Comparison of ENCODE assay signal across 15 cellular contexts in the genomic region with DNA sequence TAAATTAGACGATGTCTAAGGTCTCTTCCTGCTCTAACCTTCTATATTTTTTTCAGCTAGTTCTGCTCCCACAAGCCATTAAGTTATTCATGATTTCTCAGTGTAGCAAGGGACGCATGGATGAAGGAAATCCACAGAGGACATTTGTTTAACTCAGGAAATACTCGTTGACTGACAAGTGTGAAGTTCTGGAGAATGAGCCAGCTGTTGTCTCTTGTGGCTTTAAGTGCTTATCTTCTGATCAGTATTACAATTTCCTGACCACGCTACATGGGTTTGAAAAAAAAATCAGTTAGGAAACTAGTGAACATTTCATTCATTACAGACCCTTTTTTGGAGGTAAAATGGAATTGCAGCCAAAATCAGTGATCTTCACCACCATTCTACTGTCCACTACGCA. TPM values are rescaled to one million over a fixed set of nuclear protein-coding genes. Genes with fewer than 3 reads are reported as not detected.
DNase-seq lines count a peak whose midpoint lies in the region; ATAC-seq and TF ChIP-seq lines count a peak whose summit lies in the region.
"Had no signal": no experiment of that assay in that cellular context is flagged by ENCODE, and none has a peak within 500 bp of the region (broad histone marks: within the 10 kb centered on the region; RNA-seq: fewer than 3 reads in every experiment).

No MANE protein-coding gene starts in this region.

- peak overlapping the region; percentile 68 for H3K4me3 Mint-ChIP-seq in activated naive CD8-positive, alpha-beta T cell treated with anti-CD3 and anti-CD28 coated beads, Interleukin-2, amount 10 ng/mL, durations not matched to agents 7 days and 5 days

- no peaks in the 10 kb centered on the region for H3K4me1 ChIP-seq in right cardiac atrium (ENCODE audit: control insufficient read depth, insufficient read depth, low read length)
- peaks cover 25% of the 10 kb centered on the region for H3K4me1 ChIP-seq in Karpas-422 (ENCODE audit: low read length)
- peaks cover 16% of the 10 kb centered on the region for H3K4me1 ChIP-seq in skeletal muscle satellite cell (ENCODE audit: control insufficient read depth, insufficient read depth, low read length)
- no peaks in the 10 kb centered on the region for H3K4me1 ChIP-seq in mucosa of descending colon (ENCODE audit: low read depth)
- H3K4me1 ChIP-seq: SJSA1, vagina had no signal

- H3K9ac ChIP-seq in Karpas-422 (ENCODE audit: low read length) = no peak overlapping the region
- H3K9ac ChIP-seq in skeletal muscle satellite cell (ENCODE audit: low read depth, low read length) = peak overlapping the region; percentile 16

- no peaks in the 10 kb centered on the region for H3K9me2 ChIP-seq in Karpas-422 (replicated peaks; ENCODE audit: insufficient read depth, low read length)

- H3K79me2 ChIP-seq in Karpas-422 (ENCODE audit: low read length) = no peaks in the 10 kb centered on the region
- H3K79me2 ChIP-seq: hepatocyte had no signal

- H3K36me3 Mint-ChIP-seq in activated naive CD8-positive, alpha-beta T cell treated with anti-CD3 and anti-CD28 coated beads, Interleukin-2, amount 10 ng/mL, durations not matched to agents 7 days and 5 days = no peaks in the 10 kb centered on the region

- whole genome bisulfite sequencing in right cardiac atrium = 33% methylated on average over 5 of the region's 5 CpGs

- H3K27me3 ChIP-seq in right cardiac atrium (ENCODE audit: control insufficient read depth, insufficient read depth) = no peaks in the 10 kb centered on the region
- no peaks in the 10 kb centered on the region for H3K27me3 ChIP-seq in Karpas-422 (ENCODE audit: low read length)
- no peaks in the 10 kb centered on the region for H3K27me3 ChIP-seq in skeletal muscle satellite cell (ENCODE audit: control insufficient read depth, insufficient read depth, low read length)
- H3K27me3 ChIP-seq: hepatocyte, SJSA1, vagina had no signal

- peak overlapping the region; percentile 38 for H2AFZ ChIP-seq in Karpas-422 (ENCODE audit: low read length)
- H2AFZ ChIP-seq: hepatocyte had no signal

- H3K36me3 ChIP-seq in Karpas-422 (ENCODE audit: insufficient read depth, low read length) (no peaks in the 10 kb centered on the region), skeletal muscle satellite cell (ENCODE audit: insufficient read depth, low read length) (no peaks in the 10 kb centered on the region), mucosa of descending colon (ENCODE audit: low read depth) (no peaks in the 10 kb centered on the region)
- H3K36me3 ChIP-seq: SJSA1, vagina had no signal

- intact Hi-C loops in Right ventricle myocardium superior (cut with DNase I) = no loop called here
- intact Hi-C loops in right cardiac atrium (cut with DNase I) = no loop called here
- intact Hi-C loops in mucosa of descending colon (cut with DNase I, micrococcal nuclease) = no loop called here

- H3K4me3 ChIP-seq in right cardiac atrium (ENCODE audit: low read length) (no peak overlapping the region), Karpas-422 (ENCODE audit: low read length) (peak overlapping the region; percentile 33; the same call in 1 of the 2 replicates), skeletal muscle satellite cell (ENCODE audit: low read length) (no peak overlapping the region), mucosa of descending colon (no peak overlapping the region)
- H3K4me3 ChIP-seq: hepatocyte, K562, SJSA1, skin epidermis, vagina had no signal

- H3K27ac ChIP-seq in right cardiac atrium (ENCODE audit: low read length) (no peak overlapping the region), Karpas-422 (ENCODE audit: low read length) (peak overlapping the region; percentile 55)
- H3K27ac ChIP-seq: hepatocyte, SJSA1, skin epidermis, vagina had no signal

- H3K9me3 ChIP-seq in right cardiac atrium (ENCODE audit: control insufficient read depth, low read length) (no peaks in the 10 kb centered on the region), Karpas-422 (ENCODE audit: low read length) (no peaks in the 10 kb centered on the region), skeletal muscle satellite cell (replicated peaks; ENCODE audit: low read length) (no peaks in the 10 kb centered on the region), mucosa of descending colon (no peaks in the 10 kb centered on the region)
- H3K9me3 ChIP-seq: SJSA1, vagina had no signal

- peak overlapping the region; percentile 68 for H3K27ac Mint-ChIP-seq in activated naive CD8-positive, alpha-beta T cell treated with anti-CD3 and anti-CD28 coated beads, Interleukin-2, amount 10 ng/mL, durations not matched to agents 7 days and 5 days

- DNase-seq in Right ventricle myocardium superior (no peak), right cardiac atrium (no peak), Karpas-422 (no peak), mucosa of descending colon (no peak)
- DNase-seq in activated naive CD8-positive, alpha-beta T cell treated with anti-CD3 and anti-CD28 coated beads, Interleukin-2, amount 10 ng/mL, durations not matched to agents 7 days and 5 days = no peak
- no peak for DNase-seq in effector CD8-positive, alpha-beta T cell (lab: John Stamatoyannopoulos, UW)
- DNase-seq: activated CD4-positive, alpha-beta T cell treated with anti-CD3 and anti-CD28 coated beads for 48 hours; NCI-H2227 treated with DMSO at 0.1 percent for 48 hours had no signal

- ATAC-seq in Right ventricle myocardium superior (ENCODE audit: poor library complexity) = peak; percentile 18
- ATAC-seq in right cardiac atrium = no peak
- ATAC-seq in activated naive CD8-positive, alpha-beta T cell treated with anti-CD3 and anti-CD28 coated beads, Interleukin-2, amount 10 ng/mL, durations not matched to agents 7 days and 5 days (ENCODE audit: low read depth) = peak; percentile 38
- ATAC-seq in mucosa of descending colon = no peak
- ATAC-seq in GM18909 (IDR thresholded peaks at IDR 0.05; ENCODE audit: poor library complexity, unreplicated experiment) = no peak
- ATAC-seq: K562 had no signal

- TF ChIP-seq CTCF in mucosa of descending colon (IDR thresholded peaks at IDR 0.05) = no peak

- no peaks in the 10 kb centered on the region for H3K9me3 Mint-ChIP-seq in activated naive CD8-positive, alpha-beta T cell treated with anti-CD3 and anti-CD28 coated beads, Interleukin-2, amount 10 ng/mL, durations not matched to agents 7 days and 5 days

- H4K20me1 ChIP-seq in Karpas-422 (ENCODE audit: insufficient read depth, low read depth, low read length) = no peaks in the 10 kb centered on the region

- H3K4me2 ChIP-seq in Karpas-422 (ENCODE audit: low read depth, low read length, poor library complexity, severe bottlenecking) (peak overlapping the region; percentile 57), skeletal muscle satellite cell (ENCODE audit: low read length) (peak overlapping the region; percentile 57)
- H3K4me2 ChIP-seq: hepatocyte had no signal

- POLR2A ChIA-PET in activated naive CD8-positive, alpha-beta T cell treated with anti-CD3 and anti-CD28 coated beads, Interleukin-2, amount 10 ng/mL, durations not matched to agents 7 days and 5 days (lab: Charles Lee) = no interaction called here

- peaks cover 13% of the 10 kb centered on the region for H3K27me3 Mint-ChIP-seq in activated naive CD8-positive, alpha-beta T cell treated with anti-CD3 and anti-CD28 coated beads, Interleukin-2, amount 10 ng/mL, durations not matched to agents 7 days and 5 days

- peaks cover 12% of the 10 kb centered on the region for H3K4me1 Mint-ChIP-seq in activated naive CD8-positive, alpha-beta T cell treated with anti-CD3 and anti-CD28 coated beads, Interleukin-2, amount 10 ng/mL, durations not matched to agents 7 days and 5 days

RNA-seq across cellular contexts. Expression of gene GUCY2C, which starts 53.2 kb away (rescaled TPM):
- not detected for total RNA-seq in Right ventricle myocardium superior
- total RNA-seq in right cardiac atrium = not detected
- 0.02 TPM for polyA plus RNA-seq in right cardiac atrium
- 0.07 and 0.48 TPM in 2 replicates for total RNA-seq in Karpas-422 (2014; rRNA removed; shearing (Covaris generic); ENCODE audit: low replicate concordance)
- not detected for total RNA-seq in activated naive CD8-positive, alpha-beta T cell treated with anti-CD3 and anti-CD28 coated beads, Interleukin-2, amount 10 ng/mL, durations not matched to agents 7 days and 5 days
- not detected in 2 replicates for total RNA-seq in skeletal muscle satellite cell (2012; rRNA removed)
- 10 to 100 TPM; 33.2 to 94.8 (median 73.8) TPM for total RNA-seq in mucosa of descending colon
- total RNA-seq: SJSA1 had no signal

Comparison
In these comparisons a context has a peak if more than half of its experiments do, and no peak if none do; other contexts are left out.
1. ATAC-seq: peak in Right ventricle myocardium superior (single experiment) and activated naive CD8-positive, alpha-beta T cell treated with anti-CD3 and anti-CD28 coated beads, Interleukin-2, amount 10 ng/mL, durations not matched to agents 7 days and 5 days (single experiment); none in right cardiac atrium (0 of 2), mucosa of descending colon (single experiment) and GM18909 (single experiment).
2. RNA of gene GUCY2C, which starts 53.2 kb away (total RNA-seq): 33.2 to 94.8 TPM in mucosa of descending colon; 0.07 to 0.48 TPM in Karpas-422, not detected in right cardiac atrium, not detected in Right ventricle myocardium superior (single experiment) and not detected in activated naive CD8-positive, alpha-beta T cell treated with anti-CD3 and anti-CD28 coated beads, Interleukin-2, amount 10 ng/mL, durations not matched to agents 7 days and 5 days; every median in the first group is over 10 times any median in the second.